In genomic region chr19:49772850-49773432, GRCh38 we compare ENCODE assay signal across 1 cellular context.
TF ChIP-seq lines count a peak whose summit lies in the region.

No MANE protein-coding gene starts in this region.

TF ChIP-seq in WTC11, 78 proteins besides CTCF, POLR2A, EP300 and RAD21:
- TF ChIP-seq AFF4 (CRISPR knock-in tag; IDR thresholded peaks at IDR 0.05; ENCODE audit: borderline replicate concordance): no peak
